In the genomic region with DNA sequence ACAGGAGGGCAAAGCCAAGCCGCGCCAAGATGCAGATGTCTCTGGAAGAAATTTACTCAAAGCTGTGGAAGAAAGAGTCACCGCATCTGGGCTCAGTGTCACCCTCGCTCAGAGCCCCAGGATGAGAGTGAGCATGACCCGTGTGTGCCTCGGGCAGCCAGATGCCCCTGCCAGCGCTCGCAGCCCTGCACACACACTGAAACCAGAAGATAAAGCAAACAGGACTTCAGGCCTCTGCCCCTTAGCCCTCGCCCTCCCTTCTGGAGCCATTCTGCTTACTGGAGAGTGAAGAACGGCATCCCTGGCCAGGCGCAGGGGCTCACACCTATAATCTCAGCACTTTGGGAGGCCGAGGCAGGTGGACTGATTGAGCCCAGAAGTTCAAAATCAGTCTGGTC, we compare ENCODE assay signal across 18 cellular contexts.
"Had no signal": no experiment of that assay in that cellular context is flagged by ENCODE, and none has a peak within 500 bp of the region (broad histone marks: within the 10 kb centered on the region; RNA-seq: fewer than 3 reads in every experiment).

No MANE protein-coding gene starts in this region.

- H3K27me3 ChIP-seq: ascending aorta, breast epithelium, neural progenitor cell, right atrium auricular region, testis, upper lobe of left lung had no signal

- H3K9ac ChIP-seq: neural progenitor cell had no signal

- H3K27ac ChIP-seq: ascending aorta, epithelial cell of prostate, neural progenitor cell, right atrium auricular region, VCaP had no signal

- H3K9me3 ChIP-seq: ascending aorta, breast epithelium, right atrium auricular region, testis, upper lobe of left lung had no signal

- H3K36me3 ChIP-seq: ascending aorta, breast epithelium, neural progenitor cell, right atrium auricular region, upper lobe of left lung had no signal

- DNase-seq: activated CD4-positive, alpha-beta T cell treated with anti-CD3 and anti-CD28 coated beads for 1 hour; activated CD4-positive, alpha-beta T cell treated with anti-CD3 and anti-CD28 coated beads, Interleukin-2, amount 50 U/mL, for 48 hours; activated naive CD4-positive, alpha-beta T cell treated with Interleukin-2 at 50 U/mL for 16 hours; cerebellar nuclear complex; effector memory CD4-positive, alpha-beta T cell; head of caudate nucleus; small intestine; stimulated activated naive CD8-positive, alpha-beta T cell treated with anti-CD3 and anti-CD28 coated beads, Interleukin-15, amount 100 ng/mL, for 72 hours; testis; upper lobe of left lung had no signal

- ATAC-seq: activated T-helper 17 cell treated with anti-CD3 and anti-CD28 coated beads, Interleukin-2, amount 50 U/mL, for 72 hours; stimulated activated naive CD8-positive, alpha-beta T cell treated with anti-CD3 and anti-CD28 coated beads, Interleukin-15, amount 100 ng/mL, for 72 hours had no signal

- H3K4me3 ChIP-seq: ascending aorta, breast epithelium, lung, neural progenitor cell, right atrium auricular region, testis, upper lobe of left lung had no signal

- H2AFZ ChIP-seq: neural progenitor cell had no signal

- H3K4me1 ChIP-seq: ascending aorta, breast epithelium, neural progenitor cell had no signal

- H3K4me2 ChIP-seq: neural progenitor cell had no signal
